In the genomic region with DNA sequence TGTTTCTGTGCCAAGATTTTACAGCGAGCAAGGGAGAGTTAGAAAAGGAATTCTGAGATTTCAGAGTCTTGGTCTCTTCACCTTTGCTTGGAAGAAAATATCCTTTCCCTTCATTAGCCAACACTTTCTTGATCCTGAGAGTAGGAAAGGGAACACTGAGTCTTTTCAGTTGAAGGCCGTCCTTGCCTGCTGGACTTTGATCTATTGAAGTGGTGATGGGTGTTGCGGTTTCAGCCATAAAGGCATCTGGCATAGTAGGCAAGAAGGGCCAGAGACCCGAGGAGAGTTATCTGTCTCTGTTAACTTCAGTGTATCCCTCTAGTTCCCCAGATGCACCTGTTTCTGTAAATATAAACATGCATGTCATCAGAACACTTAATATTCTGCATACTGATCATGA, we compare ENCODE assay signal across 20 cellular contexts. TPM values are rescaled to one million over a fixed set of nuclear protein-coding genes. Genes with fewer than 3 reads are reported as not detected.
A peak's percentile ranks its signal among the peaks of the same experiment; 100 is the strongest.
DNase-seq lines count a peak whose midpoint lies in the region; ATAC-seq and TF ChIP-seq lines count a peak whose summit lies in the region.
"Had no signal": no experiment of that assay in that cellular context is flagged by ENCODE, and none has a peak within 500 bp of the region (broad histone marks: within the 10 kb centered on the region; RNA-seq: fewer than 3 reads in every experiment).

No MANE protein-coding gene starts in this region.

- H3K36me3 Mint-ChIP-seq in endodermal cell (ENCODE audit: low read depth): no peaks in the 10 kb centered on the region
- H3K36me3 Mint-ChIP-seq: CD8-positive, alpha-beta memory T cell had no signal

- no peak for TF ChIP-seq POLR2A in lower leg skin (IDR thresholded peaks at IDR 0.05)

- H3K4me3 Mint-ChIP-seq in endodermal cell: no peak overlapping the region
- H3K4me3 Mint-ChIP-seq: CD8-positive, alpha-beta memory T cell had no signal

- ATAC-seq in DND-41 (ENCODE audit: insufficient read depth, low read depth) (no peak), PC-3 (no peak), left lobe of liver (peak; percentile 37)

- H3K27me3 Mint-ChIP-seq in endodermal cell (ENCODE audit: insufficient read depth): no peaks in the 10 kb centered on the region

- no peaks in the 10 kb centered on the region for H3F3A ChIP-seq in PC-3 (ENCODE audit: low read length, unreplicated experiment)

- H3K9me3 ChIP-seq in DND-41 (ENCODE audit: insufficient read depth, low read length, severe bottlenecking) (peaks cover 16% of the 10 kb centered on the region), PC-3 (ENCODE audit: low read length) (no peaks in the 10 kb centered on the region), parathyroid adenoma (ENCODE audit: control insufficient read depth, low read length) (no peaks in the 10 kb centered on the region), endodermal cell (ENCODE audit: control insufficient read depth, low read length) (no peaks in the 10 kb centered on the region)
- H3K9me3 ChIP-seq: HAP-1 had no signal

- DNase-seq in DND-41 (no peak), PC-3 (no peak), left lobe of liver (ENCODE audit: low spot score) (no peak), ureter (ENCODE audit: low spot score) (no peak), lower leg skin (ENCODE audit: low spot score in 2 of 2) (no peak), midbrain (lab: John Stamatoyannopoulos, UW) (no peak), endodermal cell (no peak)
- DNase-seq: Calu3; CD8-positive, alpha-beta memory T cell; GM23248; KBM-7; NCI-H1092; NCI-H1436; NCI-H187 treated with DMSO at 0.1 percent for 48 hours; NCI-H510A; SHP77 treated with DMSO at 0.1 percent for 48 hours had no signal

- H3K27ac Mint-ChIP-seq in endodermal cell: no peak overlapping the region
- H3K27ac Mint-ChIP-seq: CD8-positive, alpha-beta memory T cell had no signal

- no peaks in the 10 kb centered on the region for H3K27me3 ChIP-seq in DND-41 (ENCODE audit: insufficient read depth, low read length, poor library complexity)
- no peaks in the 10 kb centered on the region for H3K27me3 ChIP-seq in PC-3 (ENCODE audit: low read length)
- no peaks in the 10 kb centered on the region for H3K27me3 ChIP-seq in parathyroid adenoma (ENCODE audit: control insufficient read depth, insufficient read depth, low read length)
- no peaks in the 10 kb centered on the region for H3K27me3 ChIP-seq in endodermal cell (ENCODE audit: control insufficient read depth, insufficient read depth, low read length, poor library complexity, severe bottlenecking)

- TF ChIP-seq CTCF in DND-41 (IDR thresholded peaks at IDR 0.05; ENCODE audit: borderline replicate concordance, extremely low read depth, low read length, poor library complexity, severe bottlenecking) (no peak), PC-3 (conservative IDR thresholded peaks at IDR 0.05; ENCODE audit: low read depth, low read length) (no peak), parathyroid adenoma (IDR thresholded peaks at IDR 0.05) (no peak), lower leg skin (IDR thresholded peaks at IDR 0.05) (no peak), endodermal cell (conservative IDR thresholded peaks at IDR 0.05) (no peak)

- no peaks in the 10 kb centered on the region for H4K20me1 ChIP-seq in DND-41 (ENCODE audit: insufficient read depth, low read length)
- H4K20me1 ChIP-seq in PC-3 (ENCODE audit: low read length): no peaks in the 10 kb centered on the region

- H3K9me2 ChIP-seq in PC-3 (replicated peaks; ENCODE audit: low read length): no peaks in the 10 kb centered on the region

- 53 to 69% methylated on average over 4 of the region's 4 CpGs for WGBS in lower leg skin, 2 donors
- WGBS in endodermal cell (ENCODE audit: insufficient coverage in 1 of 2, insufficient read length in 1 of 2), 2 experiments: 76% methylated on average over 4 of the region's 4 CpGs; no CpG with 5 or more reads in 1 of the 2 experiments

- no peaks in the 10 kb centered on the region for H3K4me1 Mint-ChIP-seq in endodermal cell
- H3K4me1 Mint-ChIP-seq: CD8-positive, alpha-beta memory T cell had no signal

- H3K9ac ChIP-seq in DND-41 (ENCODE audit: low read depth, low read length): peak overlapping the region; percentile 56; the same call in 1 of the 2 replicates
- no peak overlapping the region for H3K9ac ChIP-seq in PC-3 (ENCODE audit: low read length)
- no peak overlapping the region for H3K9ac ChIP-seq in parathyroid adenoma
- H3K9ac ChIP-seq in endodermal cell (ENCODE audit: extremely low read depth, low read length, poor library complexity, severe bottlenecking): no peak overlapping the region
- H3K9ac ChIP-seq: GM23248 had no signal

- CTCF ChIA-PET in PC-3 (lab: Charles Lee): no interaction called here

- H3K4me2 ChIP-seq in DND-41 (ENCODE audit: insufficient read depth, low read length) (no peak overlapping the region), PC-3 (ENCODE audit: low read length) (no peak overlapping the region), parathyroid adenoma (ENCODE audit: low read length) (no peak overlapping the region)

- H2AFZ ChIP-seq in DND-41 (ENCODE audit: low read depth, low read length) (peak overlapping the region; percentile 49), PC-3 (ENCODE audit: low read length) (peak overlapping the region; percentile 21; the same call in 1 of the 2 replicates), parathyroid adenoma (peak overlapping the region; percentile 72)
- H2AFZ ChIP-seq: GM23248 had no signal

- H3K9me3 Mint-ChIP-seq in endodermal cell: peaks cover 3% of the 10 kb centered on the region
- H3K9me3 Mint-ChIP-seq: CD8-positive, alpha-beta memory T cell had no signal

- no peaks in the 10 kb centered on the region for H3K79me2 ChIP-seq in DND-41 (ENCODE audit: insufficient read depth, low read length)
- no peaks in the 10 kb centered on the region for H3K79me2 ChIP-seq in PC-3 (ENCODE audit: low read length)
- no peaks in the 10 kb centered on the region for H3K79me2 ChIP-seq in parathyroid adenoma

- no TSS peak for BruUV-seq in PC-3 (replicated peaks; lab: Mats Ljungman, UMichigan)

- H3K4me3 ChIP-seq in DND-41 (ENCODE audit: low read depth in 1 of 2, low read length in 2 of 2): no peak overlapping the region
- no peak overlapping the region for H3K4me3 ChIP-seq in PC-3 (ENCODE audit: low read length)
- no peak overlapping the region for H3K4me3 ChIP-seq in parathyroid adenoma (ENCODE audit: low read depth, low read length)
- H3K4me3 ChIP-seq in lower leg skin (ENCODE audit: low read depth, poor library complexity, severe bottlenecking): no peak overlapping the region
- no peak overlapping the region for H3K4me3 ChIP-seq in endodermal cell (ENCODE audit: low read length)
- H3K4me3 ChIP-seq: GM23248, HAP-1 had no signal

- H3K36me3 ChIP-seq in DND-41 (ENCODE audit: insufficient read depth, low read length) (no peaks in the 10 kb centered on the region), PC-3 (ENCODE audit: low read depth, low read length) (no peaks in the 10 kb centered on the region), parathyroid adenoma (ENCODE audit: control insufficient read depth, insufficient read depth, low read length) (no peaks in the 10 kb centered on the region), endodermal cell (ENCODE audit: control insufficient read depth, insufficient read depth, low read length) (no peaks in the 10 kb centered on the region)
- H3K36me3 ChIP-seq: HAP-1 had no signal

- H3K4me1 ChIP-seq in DND-41 (ENCODE audit: insufficient read depth, low read length): peaks cover 32% of the 10 kb centered on the region
- H3K4me1 ChIP-seq in PC-3 (ENCODE audit: insufficient read depth, low read length): no peaks in the 10 kb centered on the region
- peaks cover 10% of the 10 kb centered on the region for H3K4me1 ChIP-seq in parathyroid adenoma
- H3K4me1 ChIP-seq in endodermal cell (ENCODE audit: control insufficient read depth, insufficient read depth, low read length): no peaks in the 10 kb centered on the region
- H3K4me1 ChIP-seq: HAP-1 had no signal

- peak overlapping the region; percentile 93 for H3K27ac ChIP-seq in DND-41 (ENCODE audit: low read length)
- H3K27ac ChIP-seq in PC-3 (ENCODE audit: low read length): no peak overlapping the region
- H3K27ac ChIP-seq in parathyroid adenoma: peak overlapping the region; percentile 77
- H3K27ac ChIP-seq in endodermal cell (ENCODE audit: low read depth, low read length): no peak overlapping the region
- H3K27ac ChIP-seq: C4-2B, GM23248, RWPE1 had no signal

- intact Hi-C loops in PC-3 (cut with micrococcal nuclease): no loop called here
- intact Hi-C loops in lower leg skin (cut with DNase I; ENCODE audit: low total_unique reads): no loop called here

- POLR2A ChIA-PET in PC-3 (lab: Charles Lee; ENCODE audit: unreplicated experiment): no interaction called here

RNA-seq across cellular contexts. Expression of gene SELE, which starts 9.7 kb away (rescaled TPM):
- total RNA-seq in PC-3 (2014; rRNA removed): 0.17 TPM in 1 of 2 replicates, not detected in the other
- total RNA-seq in left lobe of liver: 0.93 TPM
- 5.4 TPM for total RNA-seq in ureter
- total RNA-seq in lower leg skin: 1 to 10 TPM in 1 of 4 donors, under 1 TPM in 1, not detected in 2; 0.21 to 2.6 TPM
- total RNA-seq in endodermal cell: not detected
- polyA plus RNA-seq in endodermal cell (2013, experiment 1 of 2): 0.28 TPM
- polyA plus RNA-seq in endodermal cell (2013, experiment 2 of 2): not detected
- total RNA-seq: Calu3; CD8-positive, alpha-beta memory T cell; GM23248 had no signal
- polyA plus RNA-seq: GM23248 had no signal

RNA-seq across cellular contexts. Expression of gene SELL, which starts 12.7 kb away (rescaled TPM):
- total RNA-seq in PC-3 (2014; rRNA removed) (0.69 and 1.2 TPM in 2 replicates), left lobe of liver (1.9 TPM), ureter (3.5 TPM), lower leg skin (under 1 TPM in 2 of 4 donors, not detected in 2; 0.10 to 0.36 TPM), endodermal cell (under 1 TPM in 1 of 2 donors, not detected in 1; 0.95 TPM)
- polyA plus RNA-seq in endodermal cell (2013, experiment 1 of 2): not detected
- not detected for polyA plus RNA-seq in endodermal cell (2013, experiment 2 of 2)
- total RNA-seq: GM23248 had no signal
- polyA plus RNA-seq: GM23248 had no signal

Comparison
In these comparisons a context has a peak if more than half of its experiments do, and no peak if none do; other contexts are left out.
1. H2AFZ ChIP-seq: peak in every context shown above with its lines; median percentile 72 in parathyroid adenoma; 49 in DND-41; 21 in PC-3.
2. H3K27ac ChIP-seq: peak in DND-41 (single experiment) and parathyroid adenoma (single experiment); none in PC-3 (single experiment) and endodermal cell (single experiment).